ENCODE assay signal across 16 cellular contexts in genomic region chr7:8751557-8752231, GRCh38.
"Had no signal": no experiment of that assay in that cellular context is flagged by ENCODE, and none has a peak within 500 bp of the region (broad histone marks: within the 10 kb centered on the region; RNA-seq: fewer than 3 reads in every experiment).

No MANE protein-coding gene starts in this region.

- H3K36me3 ChIP-seq: cardiac muscle cell, uterus, WERI-Rb-1 had no signal

- DNase-seq: activated CD4-positive, alpha-beta T cell treated with anti-CD3 and anti-CD28 coated beads for 36 hours; activated CD8-positive, alpha-beta memory T cell treated with anti-CD3 and anti-CD28 coated beads, Interleukin-2, amount 50 U/mL, for 4 hours; activated CD8-positive, alpha-beta T cell treated with anti-CD3 and anti-CD28 coated beads for 36 hours; activated naive CD8-positive, alpha-beta T cell treated with anti-CD3 and anti-CD28 coated beads, Interleukin-2, amount 50 U/mL, for 24 hours; activated T-cell treated with anti-CD3 and anti-CD28 coated beads, Interleukin-2, amount 50 U/mL, for 72 hours; foreskin melanocyte; head of caudate nucleus; left cardiac atrium; naive thymus-derived CD4-positive, alpha-beta T cell; retina; stimulated activated CD4-positive, alpha-beta T cell treated with anti-CD3 and anti-CD28 coated beads, Interleukin-15, amount 100 ng/mL, for 24 hours; stimulated activated CD4-positive, alpha-beta T cell treated with anti-CD3 and anti-CD28 coated beads, Interleukin-4, amount 100 ng/mL, for 24 hours; uterus; WERI-Rb-1 had no signal

- H3K27ac Mint-ChIP-seq: activated CD4-positive, alpha-beta T cell treated with anti-CD3 and anti-CD28 coated beads for 36 hours; activated CD8-positive, alpha-beta T cell treated with anti-CD3 and anti-CD28 coated beads for 36 hours; activated naive CD8-positive, alpha-beta T cell treated with anti-CD3 and anti-CD28 coated beads, Interleukin-2, amount 50 U/mL, for 24 hours; activated T-cell treated with anti-CD3 and anti-CD28 coated beads, Interleukin-2, amount 50 U/mL, for 72 hours; naive thymus-derived CD4-positive, alpha-beta T cell had no signal

- H3K27me3 Mint-ChIP-seq: activated CD4-positive, alpha-beta T cell treated with anti-CD3 and anti-CD28 coated beads for 36 hours; activated CD8-positive, alpha-beta T cell treated with anti-CD3 and anti-CD28 coated beads for 36 hours; activated naive CD8-positive, alpha-beta T cell treated with anti-CD3 and anti-CD28 coated beads, Interleukin-2, amount 50 U/mL, for 24 hours; naive thymus-derived CD4-positive, alpha-beta T cell had no signal

- H3K4me3 ChIP-seq: cardiac muscle cell, uterus had no signal

- H3K9me3 ChIP-seq: uterus had no signal

- H3K27me3 ChIP-seq: cardiac muscle cell, uterus had no signal

- H3K4me1 Mint-ChIP-seq: activated CD4-positive, alpha-beta T cell treated with anti-CD3 and anti-CD28 coated beads for 36 hours; activated naive CD8-positive, alpha-beta T cell treated with anti-CD3 and anti-CD28 coated beads, Interleukin-2, amount 50 U/mL, for 24 hours; naive thymus-derived CD4-positive, alpha-beta T cell had no signal

- H3K4me3 Mint-ChIP-seq: activated CD4-positive, alpha-beta T cell treated with anti-CD3 and anti-CD28 coated beads for 36 hours; activated CD8-positive, alpha-beta T cell treated with anti-CD3 and anti-CD28 coated beads for 36 hours; activated naive CD8-positive, alpha-beta T cell treated with anti-CD3 and anti-CD28 coated beads, Interleukin-2, amount 50 U/mL, for 24 hours; activated T-cell treated with anti-CD3 and anti-CD28 coated beads, Interleukin-2, amount 50 U/mL, for 72 hours; naive thymus-derived CD4-positive, alpha-beta T cell had no signal

- H3K27ac ChIP-seq: cardiac muscle cell, parathyroid adenoma, uterus, WERI-Rb-1 had no signal

- H3K4me1 ChIP-seq: parathyroid adenoma, uterus had no signal

- H3K9me3 Mint-ChIP-seq: activated CD8-positive, alpha-beta T cell treated with anti-CD3 and anti-CD28 coated beads for 36 hours; activated naive CD8-positive, alpha-beta T cell treated with anti-CD3 and anti-CD28 coated beads, Interleukin-2, amount 50 U/mL, for 24 hours; activated T-cell treated with anti-CD3 and anti-CD28 coated beads, Interleukin-2, amount 50 U/mL, for 72 hours had no signal

- H3K36me3 Mint-ChIP-seq: naive thymus-derived CD4-positive, alpha-beta T cell had no signal
